18 cellular contexts compared by ENCODE assay signal in the genomic region with DNA sequence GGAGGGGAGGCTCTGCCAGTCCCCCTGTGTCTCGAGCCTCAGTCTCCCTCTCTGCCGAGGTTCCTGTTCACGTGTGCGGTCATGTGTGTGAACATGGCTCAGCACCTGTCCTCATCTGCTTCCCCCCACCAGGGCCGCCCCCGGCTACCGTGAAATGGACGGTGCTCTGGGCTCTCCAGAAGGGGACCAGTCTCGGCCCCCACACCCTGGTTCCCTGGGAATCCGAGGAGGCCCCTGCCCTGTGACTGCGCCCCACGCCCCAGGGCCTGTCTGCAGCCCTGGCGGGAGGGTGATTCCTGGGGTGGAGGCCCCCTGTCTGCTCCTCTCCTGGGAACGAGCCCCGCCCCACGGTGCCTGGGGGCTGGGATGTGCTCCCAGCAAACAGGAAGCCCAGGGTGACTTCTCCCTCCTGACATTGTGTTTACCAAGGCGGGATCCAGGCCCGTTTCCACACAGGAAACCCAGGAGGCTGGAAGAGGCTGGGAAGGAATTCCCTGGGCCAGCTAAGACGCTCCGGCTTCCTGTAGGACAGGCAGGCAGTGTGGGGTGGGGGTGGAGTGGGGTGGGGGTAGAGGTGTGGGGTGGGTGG. TPM values are rescaled to one million over a fixed set of nuclear protein-coding genes. Genes with fewer than 3 reads are reported as not detected.
DNase-seq lines count a peak whose midpoint lies in the region; ATAC-seq, FAIRE-seq and TF ChIP-seq lines count a peak whose summit lies in the region.
"Had no signal": no experiment of that assay in that cellular context is flagged by ENCODE, and none has a peak within 500 bp of the region (broad histone marks: within the 10 kb centered on the region; RNA-seq: fewer than 3 reads in every experiment).

No MANE protein-coding gene starts in this region.

- peak overlapping the region; percentile 85 for H3K27ac ChIP-seq in endothelial cell of umbilical vein (ENCODE audit: insufficient read depth, low read depth, low read length)
- H3K27ac ChIP-seq in prostate gland = no peak overlapping the region
- no peak overlapping the region for H3K27ac ChIP-seq in MM.1S (ENCODE audit: low read length)
- H3K27ac ChIP-seq: cardiac muscle cell, neural progenitor cell had no signal

- no peaks in the 10 kb centered on the region for H3F3A ChIP-seq in MM.1S (ENCODE audit: insufficient read depth, low read length)

- ATAC-seq in GM21737 (IDR thresholded peaks at IDR 0.05; ENCODE audit: unreplicated experiment) = no peak
- ATAC-seq: activated CD4-positive, CD25-positive, alpha-beta regulatory T cell treated with anti-CD3 and anti-CD28 coated beads, Interleukin-2, amount 50 U/mL, for 24 hours; activated naive CD4-positive, alpha-beta T cell treated with anti-CD3 and anti-CD28 coated beads, Interleukin-2, amount 50 U/mL, for 72 hours had no signal

- 63% methylated on average over 19 of the region's 20 CpGs for WGBS in prostate gland

- POLR2A ChIA-PET in endothelial cell of umbilical vein (lab: Charles Lee) = no interaction called here

- peak; percentile 97 for FAIRE-seq in endothelial cell of umbilical vein (lab: Jason Lieb, UNC)
- FAIRE-seq: H1 had no signal

- TF ChIP-seq POLR2A in endothelial cell of umbilical vein (IDR thresholded peaks at IDR 0.05; ENCODE audit: low read depth, low read length) (no peak), prostate gland (IDR thresholded peaks at IDR 0.05) (no peak)

- H3K9me1 ChIP-seq in endothelial cell of umbilical vein (replicated peaks; ENCODE audit: control insufficient read depth, extremely low read depth, insufficient read depth, low read length) = no peaks in the 10 kb centered on the region

- intact Hi-C loops in endothelial cell of umbilical vein (cut with micrococcal nuclease) (loop anchor here (1.0 to 10.0 kb wide), 4 partner anchors 36 to 250 kb away; a partner anchor contains a TSS), prostate gland (cut with DNase I) (no loop called here)

- CTCF ChIA-PET in endothelial cell of umbilical vein (lab: Charles Lee) = no interaction called here

- peak; percentile 38 for DNase-seq in Daoy (ENCODE audit: low read depth)
- peak; percentile 19 for DNase-seq in HK-2 (ENCODE audit: unreplicated experiment)
- peak; percentile 86 for DNase-seq in endothelial cell of umbilical vein (ENCODE audit: low read depth, low spot score)
- DNase-seq in lung microvascular endothelial cell (ENCODE audit: low read depth in 2 of 2) = peak; percentile 12 to 80
- no peak for DNase-seq in prostate gland (ENCODE audit: low spot score)
- no peak for DNase-seq in MM.1S
- DNase-seq in GM19240 (ENCODE audit: insufficient read length, low spot score) = no peak
- DNase-seq: CD4-positive, alpha-beta T cell; head of caudate nucleus; NCI-H2029 treated with DMSO at 0.1 percent for 48 hours; stimulated activated naive CD4-positive, alpha-beta T cell had no signal

- TF ChIP-seq CTCF in endothelial cell of umbilical vein (IDR thresholded peaks at IDR 0.05; ENCODE audit: extremely low read depth in 1 of 2, insufficient read depth in 1 of 2, low read depth in 1 of 2, low read length in 2 of 2) = no peak
- TF ChIP-seq CTCF in prostate gland (IDR thresholded peaks at IDR 0.05) = no peak
- no peak for TF ChIP-seq CTCF in MM.1S (IDR thresholded peaks at IDR 0.05; ENCODE audit: low read length)

- H2AFZ ChIP-seq in endothelial cell of umbilical vein (ENCODE audit: low read depth, low read length) (peak overlapping the region; percentile 39), MM.1S (ENCODE audit: low read length) (no peak overlapping the region)
- H2AFZ ChIP-seq: neural progenitor cell had no signal

- no peaks in the 10 kb centered on the region for H3K9me2 ChIP-seq in MM.1S (replicated peaks; ENCODE audit: insufficient read depth, low read length)

- no peak overlapping the region for H3K4me2 ChIP-seq in endothelial cell of umbilical vein (ENCODE audit: insufficient read depth, low read length)
- H3K4me2 ChIP-seq in MM.1S (ENCODE audit: low read depth, low read length) = no peak overlapping the region
- H3K4me2 ChIP-seq: neural progenitor cell had no signal

- no peaks in the 10 kb centered on the region for H3K79me2 ChIP-seq in endothelial cell of umbilical vein (ENCODE audit: control insufficient read depth, insufficient read depth, low read length)
- no peaks in the 10 kb centered on the region for H3K79me2 ChIP-seq in MM.1S (ENCODE audit: low read length)

- H3K4me1 ChIP-seq in endothelial cell of umbilical vein (ENCODE audit: control insufficient read depth, extremely low read depth, insufficient read depth, low read length) (peaks cover 11% of the 10 kb centered on the region), prostate gland (replicated peaks) (no peaks in the 10 kb centered on the region), MM.1S (ENCODE audit: low read length) (no peaks in the 10 kb centered on the region)

- H3K36me3 ChIP-seq in endothelial cell of umbilical vein (ENCODE audit: control insufficient read depth in 2 of 2, extremely low read depth in 1 of 2, insufficient read depth in 2 of 2, low read length in 2 of 2) = no peaks in the 10 kb centered on the region
- no peaks in the 10 kb centered on the region for H3K36me3 ChIP-seq in prostate gland
- no peaks in the 10 kb centered on the region for H3K36me3 ChIP-seq in MM.1S (replicated peaks; ENCODE audit: insufficient read depth, low read length)
- H3K36me3 ChIP-seq: cardiac muscle cell, neural progenitor cell had no signal

- BruUV-seq in endothelial cell of umbilical vein (replicated peaks; lab: Mats Ljungman, UMichigan) = no TSS peak

- H3K4me3 ChIP-seq in endothelial cell of umbilical vein (replicated peaks in 1 of 3; ENCODE audit: insufficient read depth in 1 of 3, low read depth in 1 of 3, low read length in 3 of 3) (no peak overlapping the region), prostate gland (no peak overlapping the region), MM.1S (ENCODE audit: low read length) (no peak overlapping the region)
- H3K4me3 ChIP-seq: cardiac muscle cell, neural progenitor cell had no signal

- dilution Hi-C loops in endothelial cell of umbilical vein (cut with MboI; ENCODE audit: extremely low pct_ligation_motif_present, low sequenced_read_pairs) = no loop called here

- H4K20me1 ChIP-seq in endothelial cell of umbilical vein (replicated peaks; ENCODE audit: control insufficient read depth, extremely low read depth, insufficient read depth, low read length) (no peaks in the 10 kb centered on the region), MM.1S (ENCODE audit: insufficient read depth, low read length) (no peaks in the 10 kb centered on the region)

- H3K9ac ChIP-seq in endothelial cell of umbilical vein (replicated peaks; ENCODE audit: extremely low read depth, insufficient read depth, low read length) = peak overlapping the region; percentile 45
- H3K9ac ChIP-seq in MM.1S (ENCODE audit: low read length) = no peak overlapping the region
- H3K9ac ChIP-seq: neural progenitor cell had no signal

- H3K27me3 ChIP-seq in endothelial cell of umbilical vein (ENCODE audit: control insufficient read depth in 2 of 2, insufficient read depth in 2 of 2, low read length in 2 of 2) = no peaks in the 10 kb centered on the region
- no peaks in the 10 kb centered on the region for H3K27me3 ChIP-seq in prostate gland (replicated peaks; ENCODE audit: insufficient read depth)
- H3K27me3 ChIP-seq in MM.1S (replicated peaks; ENCODE audit: insufficient read depth, low read length) = peaks cover 7% of the 10 kb centered on the region
- H3K27me3 ChIP-seq: cardiac muscle cell, neural progenitor cell had no signal

- H3K9me3 ChIP-seq in endothelial cell of umbilical vein (replicated peaks; ENCODE audit: control insufficient read depth, insufficient read depth, low read length) (no peaks in the 10 kb centered on the region), prostate gland (no peaks in the 10 kb centered on the region), MM.1S (replicated peaks; ENCODE audit: insufficient read depth, low read length) (no peaks in the 10 kb centered on the region)

TF ChIP-seq in endothelial cell of umbilical vein, 7 proteins besides CTCF, POLR2A, EP300 and RAD21:
- TF ChIP-seq JUN (IDR thresholded peaks at IDR 0.05; ENCODE audit: borderline replicate concordance, insufficient read depth, insufficient read length, low read depth) (no peak), MYC (IDR thresholded peaks at IDR 0.05; ENCODE audit: low read depth, low read length) (no peak), POLR2AphosphoS5 (IDR thresholded peaks at IDR 0.05; ENCODE audit: insufficient read depth, low read depth, low read length) (peak; percentile 57), EZH2 (IDR thresholded peaks at IDR 0.05; ENCODE audit: borderline replicate concordance, low read depth, low read length, severe bottlenecking) (no peak), GATA2 (IDR thresholded peaks at IDR 0.05; ENCODE audit: insufficient read depth, insufficient read length, low read depth, low read length) (no peak)
- TF ChIP-seq, protein P1, sequence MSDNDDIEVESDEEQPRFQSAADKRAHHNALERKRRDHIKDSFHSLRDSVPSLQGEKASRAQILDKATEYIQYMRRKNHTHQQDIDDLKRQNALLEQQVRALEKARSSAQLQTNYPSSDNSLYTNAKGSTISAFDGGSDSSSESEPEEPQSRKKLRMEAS (IDR thresholded peaks at IDR 0.05; ENCODE audit: insufficient read depth, insufficient read length) = no peak

RNA-seq across cellular contexts. Expression of a gene that starts 46.6 kb away (rescaled TPM):
- total RNA-seq in Daoy (2014; rRNA removed; shearing (Covaris generic)) = 1.7 and 1.8 TPM in 2 replicates
- 9.5 and 10.7 TPM in 2 replicates for total RNA-seq in endothelial cell of umbilical vein
- 3.6 and 5.1 TPM in 2 replicates for polyA plus RNA-seq in endothelial cell of umbilical vein
- polyA plus RNA-seq in endothelial cell of umbilical vein (2011; cell fraction: cytosol; rRNA removed) = 1.5 and 2.5 TPM in 2 replicates
- 3.8 and 4.6 TPM in 2 replicates for polyA plus RNA-seq in endothelial cell of umbilical vein (2011; cell fraction: nucleus; rRNA removed)
- 2.0 and 4.1 TPM in 2 replicates for polyA plus RNA-seq in endothelial cell of umbilical vein (2012)
- polyA minus RNA-seq in endothelial cell of umbilical vein = 2.5 and 3.6 TPM in 2 replicates
- 23.8 TPM for polyA minus RNA-seq in endothelial cell of umbilical vein (2011; cell fraction: cytosol; rRNA and poly(A)+ RNA removed)
- polyA minus RNA-seq in endothelial cell of umbilical vein (2011; cell fraction: nucleus; rRNA and poly(A)+ RNA removed) = 1.8 and 3.9 TPM in 2 replicates
- total RNA-seq in lung microvascular endothelial cell = 6.1 and 24.0 TPM in 2 replicates
- 10 to 100 TPM in 1 of 2 donors, 1 to 10 TPM in 1; 1.6 to 13.9 TPM for total RNA-seq in prostate gland
- total RNA-seq: LHCN-M2 had no signal

Comparison
In these comparisons a context has a peak if more than half of its experiments do, and no peak if none do; other contexts are left out.
1. DNase-seq: peak in Daoy (single experiment), HK-2 (single experiment), endothelial cell of umbilical vein (single experiment) and lung microvascular endothelial cell (2 of 2); none in prostate gland (single experiment), MM.1S (single experiment) and GM19240 (single experiment).